In the genomic region with DNA sequence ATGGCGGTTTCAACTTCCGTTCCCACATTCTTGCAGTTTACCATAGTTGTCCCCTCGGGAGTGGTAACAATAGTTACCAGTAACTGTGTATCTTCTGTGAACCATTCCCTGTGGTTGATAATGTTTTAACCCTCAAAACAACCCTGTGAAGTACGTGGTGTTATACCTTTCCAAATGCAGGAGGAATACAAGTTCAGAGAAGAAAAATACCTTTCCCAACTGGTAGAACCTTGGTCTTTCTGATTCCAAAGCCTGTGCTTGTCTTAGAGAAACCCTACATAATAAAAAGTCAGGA, we compare ENCODE assay signal across 8 cellular contexts. TPM values are rescaled to one million over a fixed set of nuclear protein-coding genes. Genes with fewer than 3 reads are reported as not detected.
DNase-seq lines count a peak whose midpoint lies in the region; ATAC-seq and TF ChIP-seq lines count a peak whose summit lies in the region.

No MANE protein-coding gene starts in this region.

- H3K4me3 ChIP-seq in left ventricle myocardium inferior (peak overlapping the region; percentile 95), OCI-LY1 (ENCODE audit: low read depth, low read length, poor library complexity, severe bottlenecking) (peak overlapping the region; percentile 91), esophagus squamous epithelium (peak overlapping the region; percentile 73 to 99 (median 96)), gastrocnemius medialis (peak overlapping the region; percentile 75 to 87 (median 86))

- no peaks in the 10 kb centered on the region for H4K20me1 ChIP-seq in OCI-LY1 (ENCODE audit: insufficient read depth, low read length)

- H3K4me1 ChIP-seq in left ventricle myocardium inferior (peaks cover 65% of the 10 kb centered on the region), OCI-LY1 (ENCODE audit: insufficient read depth, low read length, severe bottlenecking) (peaks cover 40% of the 10 kb centered on the region), esophagus squamous epithelium (peaks cover 14 to 53% (median 38%) of the 10 kb centered on the region in 3 donors), gastrocnemius medialis (peaks cover 38 to 39% of the 10 kb centered on the region in 2 donors)

- peaks cover 47% of the 10 kb centered on the region for H3K79me2 ChIP-seq in OCI-LY1 (ENCODE audit: insufficient read depth, low read length)

- ATAC-seq in left cardiac atrium (no peak), gastrocnemius medialis (no peak), GM18909 (IDR thresholded peaks at IDR 0.05; ENCODE audit: poor library complexity, unreplicated experiment) (no peak)

- TF ChIP-seq CTCF in left ventricle myocardium inferior (IDR thresholded peaks at IDR 0.05; ENCODE audit: borderline replicate concordance) (no peak), OCI-LY1 (IDR thresholded peaks at IDR 0.05; ENCODE audit: low read length) (no peak), esophagus squamous epithelium (IDR thresholded peaks at IDR 0.05) (no peak), gastrocnemius medialis (IDR thresholded peaks at IDR 0.05 in 4 of 5, conservative IDR thresholded peaks at IDR 0.05 in 1 of 5) (no peak)

- peak overlapping the region; percentile 95 for H3K9ac ChIP-seq in OCI-LY1 (ENCODE audit: low read length)

- H3K27ac ChIP-seq in left ventricle myocardium inferior (replicated peaks), result peak overlapping the region; percentile 89
- H3K27ac ChIP-seq in OCI-LY1 (ENCODE audit: low read depth, low read length, poor library complexity, severe bottlenecking), result peak overlapping the region; percentile 72
- H3K27ac ChIP-seq in esophagus squamous epithelium, result peak overlapping the region; percentile 90 to 98 (median 96)
- H3K27ac ChIP-seq in gastrocnemius medialis, result peak overlapping the region; percentile 92 to 98 (median 96)

- H3K27me3 ChIP-seq in left ventricle myocardium inferior (ENCODE audit: low read depth) (no peaks in the 10 kb centered on the region), OCI-LY1 (ENCODE audit: insufficient read depth, low read length) (no peaks in the 10 kb centered on the region), esophagus squamous epithelium (no peaks in the 10 kb centered on the region), gastrocnemius medialis (no peaks in the 10 kb centered on the region)

- H3K4me2 ChIP-seq in OCI-LY1 (ENCODE audit: low read length), result peak overlapping the region; percentile 87

- DNase-seq in left ventricle myocardium inferior (no peak), left cardiac atrium (no peak), esophagus squamous epithelium (lab: John Stamatoyannopoulos, UW) (no peak), gastrocnemius medialis (no peak), NCI-H748 (lab: John Stamatoyannopoulos, UW; ENCODE audit: unreplicated experiment) (no peak), pons (ENCODE audit: low spot score) (no peak)

- H3K9me2 ChIP-seq in OCI-LY1 (ENCODE audit: low read depth, low read length), result no peaks in the 10 kb centered on the region

- intact Hi-C loops in left ventricle myocardium inferior (cut with micrococcal nuclease) (no loop called here), left cardiac atrium (cut with DNase I) (no loop called here), esophagus squamous epithelium (cut with DNase I) (no loop called here), gastrocnemius medialis (cut with DNase I; ENCODE audit: low total_unique reads) (loop anchor here (2.0 to 5.0 kb wide), 3 partner anchors 85 to 1890 kb away; a partner anchor contains a TSS)

- 0% methylated on average over 4 of the region's 4 CpGs for WGBS in esophagus squamous epithelium, 2 donors

- H3K9me3 ChIP-seq in left ventricle myocardium inferior (replicated peaks) (no peaks in the 10 kb centered on the region), OCI-LY1 (ENCODE audit: low read length) (no peaks in the 10 kb centered on the region), esophagus squamous epithelium (no peaks in the 10 kb centered on the region), gastrocnemius medialis (no peaks in the 10 kb centered on the region)

- H2AFZ ChIP-seq in OCI-LY1 (ENCODE audit: low read length), result no peak overlapping the region

- no peaks in the 10 kb centered on the region for H3F3A ChIP-seq in OCI-LY1 (ENCODE audit: insufficient read depth, low read length)

- TF ChIP-seq POLR2A in esophagus squamous epithelium (IDR thresholded peaks at IDR 0.05) (no peak), gastrocnemius medialis (IDR thresholded peaks at IDR 0.05) (no peak)

- in situ Hi-C loops in gastrocnemius medialis (cut with MboI; ENCODE audit: low sequenced_read_pairs in 4 of 4), result no loop called here

- H3K36me3 ChIP-seq in left ventricle myocardium inferior, result peaks cover 24% of the 10 kb centered on the region
- H3K36me3 ChIP-seq in OCI-LY1 (ENCODE audit: insufficient read depth, low read length), result peaks cover 32% of the 10 kb centered on the region
- peaks cover 0 to 37% (median 12%) of the 10 kb centered on the region in 3 donors for H3K36me3 ChIP-seq in esophagus squamous epithelium
- peaks cover 0 to 30% of the 10 kb centered on the region in 2 donors for H3K36me3 ChIP-seq in gastrocnemius medialis

RNA-seq across cellular contexts. Expression of a gene that starts 0.8 kb away (rescaled TPM):
- total RNA-seq in left ventricle myocardium inferior (25.9 TPM), left cardiac atrium (10 to 100 TPM; 28.7 to 36.3 TPM), esophagus squamous epithelium (10 to 100 TPM; 33.8 to 46.5 (median 37.0) TPM), gastrocnemius medialis (10 to 100 TPM; 68.4 to 92.9 (median 72.4) TPM)

RNA-seq across cellular contexts. Expression of a gene that starts 1.9 kb away (rescaled TPM):
- total RNA-seq in left ventricle myocardium inferior, result 25.7 TPM
- 10 to 100 TPM; 29.9 to 38.7 TPM for total RNA-seq in left cardiac atrium
- 10 to 100 TPM; 16.6 to 29.8 (median 23.2) TPM for total RNA-seq in esophagus squamous epithelium
- 10 to 100 TPM; 19.8 to 25.3 (median 23.3) TPM for total RNA-seq in gastrocnemius medialis

RNA-seq across cellular contexts. Expression of a gene that starts 23.3 kb away (rescaled TPM):
- total RNA-seq in left ventricle myocardium inferior, result 3.2 TPM
- 1 to 10 TPM; 3.9 to 5.4 TPM for total RNA-seq in left cardiac atrium
- total RNA-seq in esophagus squamous epithelium, result 1 to 10 TPM; 4.8 to 8.6 (median 7.7) TPM
- 1 to 10 TPM; 3.4 to 5.9 (median 5.1) TPM for total RNA-seq in gastrocnemius medialis
